8 cellular contexts compared by ENCODE assay signal in genomic region chr15:42608110-42608531, GRCh38. TPM values are rescaled to one million over a fixed set of nuclear protein-coding genes. Genes with fewer than 3 reads are reported as not detected.
DNase-seq lines count a peak whose midpoint lies in the region; ATAC-seq and TF ChIP-seq lines count a peak whose summit lies in the region.

No MANE protein-coding gene starts in this region.

- 51% methylated on average over 4 of the region's 4 CpGs for WGBS in smooth muscle cell (ENCODE audit: low lambda C conversion rate)

- H3K4me3 Mint-ChIP-seq in activated naive CD8-positive, alpha-beta T cell treated with anti-CD3 and anti-CD28 coated beads for 36 hours = no peak overlapping the region
- no peak overlapping the region for H3K4me3 Mint-ChIP-seq in Calu3 (ENCODE audit: low read depth, unreplicated experiment)

- peak overlapping the region; percentile 49 for H3K4me2 ChIP-seq in OCI-LY1 (ENCODE audit: low read length)
- peak overlapping the region; percentile 24 for H3K4me2 ChIP-seq in smooth muscle cell

- H3K27ac ChIP-seq in OCI-LY1 (ENCODE audit: low read depth, low read length, poor library complexity, severe bottlenecking) (peak overlapping the region; percentile 98), smooth muscle cell (ENCODE audit: low read depth) (no peak overlapping the region)

- intact Hi-C loops in Calu3 (cut with micrococcal nuclease; ENCODE audit: unreplicated experiment) = no loop called here

- peak overlapping the region; percentile 30 for H3K27ac Mint-ChIP-seq in activated naive CD8-positive, alpha-beta T cell treated with anti-CD3 and anti-CD28 coated beads for 36 hours
- H3K27ac Mint-ChIP-seq in Calu3 (ENCODE audit: unreplicated experiment) = no peak overlapping the region

- peak overlapping the region; percentile 45 for H3K9ac ChIP-seq in OCI-LY1 (ENCODE audit: low read length)
- no peak overlapping the region for H3K9ac ChIP-seq in smooth muscle cell (ENCODE audit: low read depth)

- no peaks in the 10 kb centered on the region for H3K27me3 Mint-ChIP-seq in activated naive CD8-positive, alpha-beta T cell treated with anti-CD3 and anti-CD28 coated beads for 36 hours
- H3K27me3 Mint-ChIP-seq in Calu3 (ENCODE audit: unreplicated experiment) = no peaks in the 10 kb centered on the region

- CTCF ChIA-PET in Calu3 (lab: Charles Lee) = no interaction called here

- H3K4me1 ChIP-seq in OCI-LY1 (ENCODE audit: insufficient read depth, low read length, severe bottlenecking) = peaks cover 62% of the 10 kb centered on the region
- no peaks in the 10 kb centered on the region for H3K4me1 ChIP-seq in smooth muscle cell (ENCODE audit: low read depth)

- no peak for TF ChIP-seq CTCF in OCI-LY1 (IDR thresholded peaks at IDR 0.05; ENCODE audit: low read length)
- TF ChIP-seq CTCF in smooth muscle cell (IDR thresholded peaks at IDR 0.05; ENCODE audit: borderline replicate concordance, insufficient read depth, poor library complexity, severe bottlenecking) = no peak
- no peak for TF ChIP-seq CTCF in Calu3 (IDR thresholded peaks at IDR 0.05; ENCODE audit: unreplicated experiment)

- no peak overlapping the region for H2AFZ ChIP-seq in OCI-LY1 (ENCODE audit: low read length)
- H2AFZ ChIP-seq in smooth muscle cell (ENCODE audit: low read depth) = no peak overlapping the region

- no peaks in the 10 kb centered on the region for H3K27me3 ChIP-seq in OCI-LY1 (ENCODE audit: insufficient read depth, low read length)
- H3K27me3 ChIP-seq in smooth muscle cell (ENCODE audit: low read depth) = no peaks in the 10 kb centered on the region

- DNase-seq in AG20443 (ENCODE audit: low spot score) (peak; percentile 13), smooth muscle cell (lab: John Stamatoyannopoulos, UW; ENCODE audit: unreplicated experiment) (no peak), NCI-H1694 treated with DMSO at 0.1 percent for 48 hours (lab: John Stamatoyannopoulos, UW) (no peak), Calu3 (no peak), nucleus accumbens (lab: John Stamatoyannopoulos, UW) (no peak)
- peak; percentile 64 for DNase-seq in activated naive CD8-positive, alpha-beta T cell treated with anti-CD3 and anti-CD28 coated beads for 36 hours

- H3K9me3 Mint-ChIP-seq in activated naive CD8-positive, alpha-beta T cell treated with anti-CD3 and anti-CD28 coated beads for 36 hours = no peaks in the 10 kb centered on the region
- no peaks in the 10 kb centered on the region for H3K9me3 Mint-ChIP-seq in Calu3 (ENCODE audit: low read depth, unreplicated experiment)

- H3K79me2 ChIP-seq in OCI-LY1 (ENCODE audit: insufficient read depth, low read length) (no peaks in the 10 kb centered on the region), smooth muscle cell (ENCODE audit: low read depth) (no peaks in the 10 kb centered on the region)

- ATAC-seq in GM21423 (IDR thresholded peaks at IDR 0.05; ENCODE audit: unreplicated experiment) = peak; percentile 49

- H3K4me1 Mint-ChIP-seq in activated naive CD8-positive, alpha-beta T cell treated with anti-CD3 and anti-CD28 coated beads for 36 hours = peaks cover 52% of the 10 kb centered on the region
- H3K4me1 Mint-ChIP-seq in Calu3 (ENCODE audit: low read depth, unreplicated experiment) = no peaks in the 10 kb centered on the region

- peak overlapping the region; percentile 16 for H3K4me3 ChIP-seq in OCI-LY1 (ENCODE audit: low read depth, low read length, poor library complexity, severe bottlenecking)
- H3K4me3 ChIP-seq in smooth muscle cell = no peak overlapping the region

- H4K20me1 ChIP-seq in OCI-LY1 (ENCODE audit: insufficient read depth, low read length) (no peaks in the 10 kb centered on the region), smooth muscle cell (ENCODE audit: low read depth) (peaks cover 8% of the 10 kb centered on the region)

- BruUV-seq in Calu3 (replicated peaks; lab: Mats Ljungman, UMichigan) = no TSS peak

- H3K36me3 Mint-ChIP-seq in activated naive CD8-positive, alpha-beta T cell treated with anti-CD3 and anti-CD28 coated beads for 36 hours = no peaks in the 10 kb centered on the region
- no peaks in the 10 kb centered on the region for H3K36me3 Mint-ChIP-seq in Calu3 (ENCODE audit: insufficient read depth, unreplicated experiment)

- H3K9me3 ChIP-seq in OCI-LY1 (ENCODE audit: low read length) (no peaks in the 10 kb centered on the region), smooth muscle cell (replicated peaks; ENCODE audit: low read depth) (no peaks in the 10 kb centered on the region)

- H3F3A ChIP-seq in OCI-LY1 (ENCODE audit: insufficient read depth, low read length) (peaks cover 7% of the 10 kb centered on the region; the same call in 1 of the 2 replicates), smooth muscle cell (ENCODE audit: low read depth) (no peaks in the 10 kb centered on the region)

- no peaks in the 10 kb centered on the region for H3K9me2 ChIP-seq in OCI-LY1 (ENCODE audit: low read depth, low read length)

- H3K36me3 ChIP-seq in OCI-LY1 (ENCODE audit: insufficient read depth, low read length) = no peaks in the 10 kb centered on the region
- no peaks in the 10 kb centered on the region for H3K36me3 ChIP-seq in smooth muscle cell (ENCODE audit: low read depth)

RNA-seq across cellular contexts. Expression of gene STARD9, which starts 32.7 kb away (rescaled TPM):
- total RNA-seq in activated naive CD8-positive, alpha-beta T cell treated with anti-CD3 and anti-CD28 coated beads for 36 hours = 1 to 10 TPM; 4.2 to 4.4 TPM
- total RNA-seq in smooth muscle cell (6.3 and 6.6 TPM in 2 replicates), Calu3 (2022) (0.59 and 0.92 TPM in 2 replicates)
- polyA plus RNA-seq in smooth muscle cell = 1.6 TPM in 2 replicates

RNA-seq across cellular contexts. Expression of gene HAUS2, which starts 59.5 kb away (rescaled TPM):
- total RNA-seq in activated naive CD8-positive, alpha-beta T cell treated with anti-CD3 and anti-CD28 coated beads for 36 hours = 10 to 100 TPM; 54.0 to 55.1 TPM
- total RNA-seq in smooth muscle cell (46.5 and 88.4 TPM in 2 replicates), Calu3 (2022) (10.7 and 11.7 TPM in 2 replicates)
- 18.4 and 18.6 TPM in 2 replicates for polyA plus RNA-seq in smooth muscle cell

RNA-seq across cellular contexts. Expression of gene LRRC57, which starts 59.5 kb away (rescaled TPM):
- total RNA-seq in activated naive CD8-positive, alpha-beta T cell treated with anti-CD3 and anti-CD28 coated beads for 36 hours = 10 to 100 TPM; 17.0 to 19.1 TPM
- total RNA-seq in smooth muscle cell (16.0 and 25.1 TPM in 2 replicates), Calu3 (2022) (9.2 and 13.7 TPM in 2 replicates)
- 11.0 and 13.4 TPM in 2 replicates for polyA plus RNA-seq in smooth muscle cell

Comparison
In these comparisons a context has a peak if more than half of its experiments do, and no peak if none do; other contexts are left out.
1. DNase-seq: peak in AG20443 (single experiment) and activated naive CD8-positive, alpha-beta T cell treated with anti-CD3 and anti-CD28 coated beads for 36 hours (single experiment); none in smooth muscle cell (single experiment), NCI-H1694 treated with DMSO at 0.1 percent for 48 hours (single experiment), Calu3 (single experiment) and nucleus accumbens (0 of 56).